In genomic region chr7:5226921-5227785, GRCh38 we compare ENCODE assay signal across 28 cellular contexts.
"Had no signal": no experiment of that assay in that cellular context is flagged by ENCODE, and none has a peak within 500 bp of the region (broad histone marks: within the 10 kb centered on the region; RNA-seq: fewer than 3 reads in every experiment).

No MANE protein-coding gene starts in this region.

- H3K9ac ChIP-seq: parathyroid adenoma had no signal

- H3K27ac Mint-ChIP-seq: activated naive CD8-positive, alpha-beta T cell; nephron; T-helper 1 cell treated with Interleukin-12 subunit alpha and Interleukin-12 subunit beta and Interleukin-4 antibody, amounts not matched to agents 30 μg/mL and 1 μg/mL, for 36 hours had no signal

- H3K27me3 Mint-ChIP-seq: activated naive CD8-positive, alpha-beta T cell had no signal

- H3K27ac ChIP-seq: brain microvascular endothelial cell, gastroesophageal sphincter, parathyroid adenoma, right atrium auricular region, testis, vagina, VCaP had no signal

- H3K9me3 ChIP-seq: gastroesophageal sphincter, mucosa of descending colon, right atrium auricular region, testis, vagina had no signal

- DNase-seq: activated CD4-positive, alpha-beta T cell treated with anti-CD3 and anti-CD28 coated beads for 4 hours; activated CD4-positive, alpha-beta T cell treated with anti-CD3 and anti-CD28 coated beads, Interleukin-2, amount 50 U/mL, for 4 hours; activated CD8-positive, alpha-beta memory T cell treated with anti-CD3 and anti-CD28 coated beads for 24 hours; activated effector memory CD4-positive, alpha-beta T cell treated with Interleukin-2 at 50 U/mL for 16 hours; activated naive CD4-positive, alpha-beta T cell treated with Interleukin-2 at 50 U/mL for 16 hours; brain microvascular endothelial cell; caudate nucleus; hippocampal formation; nucleus accumbens; stimulated activated CD4-positive, alpha-beta T cell treated with anti-CD3 and anti-CD28 coated beads, Interleukin-2, amount 100 ng/mL, for 48 hours; stimulated activated naive CD8-positive, alpha-beta T cell treated with anti-CD3 and anti-CD28 coated beads, Interleukin-15, Interleukin-2, amounts not matched to agents 100 U/mL and 50 U/mL, for 24 hours; SW 1271; T-helper 9 cell; testis; trophoblast cell had no signal

- ATAC-seq: gastroesophageal sphincter; mucosa of descending colon; stimulated activated naive CD8-positive, alpha-beta T cell treated with anti-CD3 and anti-CD28 coated beads, Interleukin-15, Interleukin-2, amounts not matched to agents 100 U/mL and 50 U/mL, for 24 hours had no signal

- H3K27me3 ChIP-seq: brain microvascular endothelial cell, gastroesophageal sphincter, right atrium auricular region, testis, vagina had no signal

- H3K4me1 Mint-ChIP-seq: nephron had no signal

- H3K9me3 Mint-ChIP-seq: nephron; T-helper 1 cell treated with Interleukin-12 subunit alpha and Interleukin-12 subunit beta and Interleukin-4 antibody, amounts not matched to agents 30 μg/mL and 1 μg/mL, for 36 hours had no signal

- H3K4me1 ChIP-seq: parathyroid adenoma had no signal

- FAIRE-seq: astrocyte, endothelial cell of umbilical vein, keratinocyte, TTC549 had no signal

- H3K4me3 ChIP-seq: gastroesophageal sphincter, mucosa of descending colon, right atrium auricular region, testis, vagina had no signal

- H3K4me3 Mint-ChIP-seq: activated naive CD8-positive, alpha-beta T cell; nephron; T-helper 1 cell treated with Interleukin-12 subunit alpha and Interleukin-12 subunit beta and Interleukin-4 antibody, amounts not matched to agents 30 μg/mL and 1 μg/mL, for 36 hours had no signal
